ENCODE assay signal across 8 cellular contexts in genomic region chr15:64507293-64507802, GRCh38. TPM values are rescaled to one million over a fixed set of nuclear protein-coding genes. Genes with fewer than 3 reads are reported as not detected.
DNase-seq lines count a peak whose midpoint lies in the region; ATAC-seq and TF ChIP-seq lines count a peak whose summit lies in the region.

No MANE protein-coding gene starts in this region.

- no peak overlapping the region for H3K4me3 ChIP-seq in brain microvascular endothelial cell (ENCODE audit: low read depth, low read length)

- H3K27me3 ChIP-seq in brain microvascular endothelial cell (replicated peaks) = no peaks in the 10 kb centered on the region

- peak; percentile 29 for DNase-seq in SKM-1 treated with dmso at 0.1 percent for 144 hours (lab: John Stamatoyannopoulos, UW; ENCODE audit: unreplicated experiment)
- DNase-seq in SKM-1 (lab: John Stamatoyannopoulos, UW; ENCODE audit: unreplicated experiment) = no peak
- peak; percentile 86 for DNase-seq in brain microvascular endothelial cell
- no peak for DNase-seq in left lobe of liver (ENCODE audit: low spot score)
- DNase-seq in stimulated activated CD4-positive, alpha-beta T cell treated with anti-CD3 and anti-CD28 coated beads, Interleukin-2, amount 100 ng/mL, for 48 hours = peak; percentile 13 to 22
- DNase-seq in effector CD4-positive, alpha-beta T cell = no peak

- ATAC-seq in HG02981 (IDR thresholded peaks at IDR 0.05; ENCODE audit: unreplicated experiment) (peak; percentile 54), SK-N-SH treated with all-trans-retinoic acid at 6 μM for 48 hours (peak; percentile 75), left lobe of liver (peak; percentile 89)

- H3K36me3 ChIP-seq in brain microvascular endothelial cell (replicated peaks) = peaks cover 3% of the 10 kb centered on the region

- in situ Hi-C loops in brain microvascular endothelial cell (cut with HindIII; ENCODE audit: low pct_ligation_motif_present, low sequenced_read_pairs) = no loop called here

- TF ChIP-seq CTCF in brain microvascular endothelial cell (IDR thresholded peaks at IDR 0.05; ENCODE audit: low read depth, low read length, missing control alignments) = no peak

- peak overlapping the region; percentile 17 for H3K27ac ChIP-seq in brain microvascular endothelial cell

TF ChIP-seq in SK-N-SH treated with all-trans-retinoic acid at 6 μM for 48 hours, 23 proteins besides CTCF, POLR2A, EP300 and RAD21:
- TF ChIP-seq TCF4 (CRISPR knock-in tag; IDR thresholded peaks at IDR 0.05; ENCODE audit: borderline replicate concordance) (peak; percentile 61; the same call in 1 of the 2 replicates), PATZ1 (CRISPR knock-in tag; IDR thresholded peaks at IDR 0.05; ENCODE audit: borderline replicate concordance) (no peak)
TF ChIP-seq in SK-N-SH treated with all-trans-retinoic acid at 6 μM for 48 hours: peak in this region for 1.

RNA-seq across cellular contexts. Expression of gene ZNF609, which starts 47.0 kb away (rescaled TPM):
- 16.3 TPM for total RNA-seq in left lobe of liver

Comparison
In these comparisons a context has a peak if more than half of its experiments do, and no peak if none do; other contexts are left out.
1. DNase-seq: peak in SKM-1 treated with dmso at 0.1 percent for 144 hours (single experiment), brain microvascular endothelial cell (single experiment) and stimulated activated CD4-positive, alpha-beta T cell treated with anti-CD3 and anti-CD28 coated beads, Interleukin-2, amount 100 ng/mL, for 48 hours (2 of 2); none in SKM-1 (single experiment), left lobe of liver (single experiment) and effector CD4-positive, alpha-beta T cell (single experiment).
2. Peak in every context shown above with its lines, with median percentiles within 50 percentile points of each other: ATAC-seq.